ENCODE assay signal across 1 cellular context in the genomic region with DNA sequence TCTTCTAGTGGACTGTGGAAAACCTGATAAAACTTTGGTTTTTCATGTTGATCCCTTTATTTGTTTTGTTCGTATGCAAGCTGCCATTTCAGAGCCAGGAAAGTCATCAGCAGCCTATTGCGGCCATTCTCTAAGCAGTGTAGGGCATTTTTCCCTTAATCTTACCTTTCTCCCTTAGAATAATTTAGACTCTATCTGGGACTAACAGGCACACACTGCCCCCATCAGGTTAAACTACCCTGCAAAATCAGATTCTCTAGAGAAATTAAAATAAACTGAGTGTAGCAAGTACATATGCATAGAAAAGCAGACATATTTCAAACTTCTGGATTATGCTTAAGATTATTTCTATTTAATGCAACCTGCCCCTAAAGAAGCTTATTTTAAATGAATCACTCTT.
TF ChIP-seq lines count a peak whose summit lies in the region.

No MANE protein-coding gene starts in this region.

TF ChIP-seq in GM12878, 131 proteins besides CTCF, POLR2A, EP300 and RAD21 (continued from another document):
- TF ChIP-seq HCFC1 (IDR thresholded peaks at IDR 0.05; ENCODE audit: low read length) (no peak), MEF2A (IDR thresholded peaks at IDR 0.05; ENCODE audit: insufficient read depth, low read depth, low read length) (no peak), ATF3 (IDR thresholded peaks at IDR 0.05; ENCODE audit: borderline replicate concordance, extremely low read depth, low read depth, low read length) (no peak), TCF12 (IDR thresholded peaks at IDR 0.05; ENCODE audit: low read depth, low read length) (no peak), YY1 (IDR thresholded peaks at IDR 0.05; ENCODE audit: low read depth, low read length) (no peak), MAX (IDR thresholded peaks at IDR 0.05; ENCODE audit: low read depth, low read length) (no peak), HSF1 (IDR thresholded peaks at IDR 0.05; ENCODE audit: low read depth, low read length) (no peak), CEBPB (IDR thresholded peaks at IDR 0.05; ENCODE audit: borderline replicate concordance in 1 of 2, low read depth in 2 of 2, low read length in 2 of 2) (no peak), ZNF274 (IDR thresholded peaks at IDR 0.05; ENCODE audit: insufficient read depth, insufficient read length) (no peak), EZH2 (IDR thresholded peaks at IDR 0.05; ENCODE audit: borderline replicate concordance, control insufficient read depth, low read depth, low read length) (no peak), NFIC (IDR thresholded peaks at IDR 0.05; ENCODE audit: low read depth, low read length) (no peak)
- TF ChIP-seq, protein P1, sequence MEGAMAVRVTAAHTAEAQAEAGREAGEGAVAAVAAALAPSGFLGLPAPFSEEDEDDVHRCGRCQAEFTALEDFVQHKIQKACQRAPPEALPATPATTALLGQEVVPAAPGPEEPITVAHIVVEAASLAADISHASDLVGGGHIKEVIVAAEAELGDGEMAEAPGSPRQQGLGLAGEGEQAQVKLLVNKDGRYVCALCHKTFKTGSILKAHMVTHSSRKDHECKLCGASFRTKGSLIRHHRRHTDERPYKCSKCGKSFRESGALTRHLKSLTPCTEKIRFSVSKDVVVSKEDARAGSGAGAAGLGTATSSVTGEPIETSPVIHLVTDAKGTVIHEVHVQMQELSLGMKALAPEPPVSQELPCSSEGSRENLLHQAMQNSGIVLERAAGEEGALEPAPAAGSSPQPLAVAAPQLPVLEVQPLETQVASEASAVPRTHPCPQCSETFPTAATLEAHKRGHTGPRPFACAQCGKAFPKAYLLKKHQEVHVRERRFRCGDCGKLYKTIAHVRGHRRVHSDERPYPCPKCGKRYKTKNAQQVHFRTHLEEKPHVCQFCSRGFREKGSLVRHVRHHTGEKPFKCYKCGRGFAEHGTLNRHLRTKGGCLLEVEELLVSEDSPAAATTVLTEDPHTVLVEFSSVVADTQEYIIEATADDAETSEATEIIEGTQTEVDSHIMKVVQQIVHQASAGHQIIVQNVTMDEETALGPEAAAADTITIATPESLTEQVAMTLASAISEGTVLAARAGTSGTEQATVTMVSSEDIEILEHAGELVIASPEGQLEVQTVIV (IDR thresholded peaks at IDR 0.05; ENCODE audit: borderline replicate concordance, partially characterized antibody): no peak
